In genomic region chr3:137768021-137768360, GRCh38 we compare ENCODE assay signal across 2 cellular contexts.
A peak's percentile ranks its signal among the peaks of the same experiment; 100 is the strongest.
TF ChIP-seq lines count a peak whose summit lies in the region.

No MANE protein-coding gene starts in this region.

TF ChIP-seq in GM23338, 12 proteins besides CTCF, POLR2A, EP300 and RAD21:
- peak; percentile 23 for TF ChIP-seq EZH2 (IDR thresholded peaks at IDR 0.05; ENCODE audit: low read depth, unreplicated experiment)
- TF ChIP-seq EZH2phosphoT487 (IDR thresholded peaks at IDR 0.05; ENCODE audit: unreplicated experiment): peak; percentile 34
- TF ChIP-seq REST (IDR thresholded peaks at IDR 0.05; ENCODE audit: unreplicated experiment): no peak

TF ChIP-seq in HepG2, 621 proteins besides CTCF, POLR2A, EP300 and RAD21:
- peak; percentile 41 for TF ChIP-seq ZNF687 (CRISPR knock-in tag; IDR thresholded peaks at IDR 0.05)
- peak; percentile 59; the same call in 1 of the 2 replicates for TF ChIP-seq MAX (IDR thresholded peaks at IDR 0.05)
- TF ChIP-seq ZNF800 (CRISPR knock-in tag; IDR thresholded peaks at IDR 0.05): 0 out of 2 replicates have a peak, but pooled peaks have one; percentile 51
- no peak for TF ChIP-seq HNF1B (CRISPR knock-in tag; IDR thresholded peaks at IDR 0.05)
TF ChIP-seq in HepG2: peak in this region for 3.
